In the genomic region with DNA sequence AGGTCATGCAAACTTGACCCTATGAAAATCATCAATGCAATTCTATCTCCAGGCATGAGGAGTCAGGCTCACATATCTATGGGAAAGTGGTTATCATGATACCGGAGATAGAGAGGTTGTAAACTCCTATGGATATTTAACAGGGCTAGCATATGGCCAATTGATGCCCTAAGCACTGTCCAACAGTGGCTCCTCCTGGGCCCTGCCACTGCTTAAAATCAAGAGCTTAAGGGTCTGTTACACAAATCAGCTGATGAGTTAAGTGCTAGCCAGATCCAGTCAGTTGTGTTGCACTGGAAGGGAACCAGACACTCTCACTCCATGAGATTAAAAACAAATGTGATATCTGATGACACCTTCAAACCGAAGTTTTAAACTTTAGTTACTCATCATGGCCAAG, we compare ENCODE assay signal across 32 cellular contexts.
"Had no signal": no experiment of that assay in that cellular context is flagged by ENCODE, and none has a peak within 500 bp of the region (broad histone marks: within the 10 kb centered on the region; RNA-seq: fewer than 3 reads in every experiment).

No MANE protein-coding gene starts in this region.

- ATAC-seq: activated CD4-positive, alpha-beta T cell treated with anti-CD3 and anti-CD28 coated beads for 36 hours; activated CD4-positive, CD25-positive, alpha-beta regulatory T cell treated with anti-CD3 and anti-CD28 coated beads, Interleukin-2, amount 50 U/mL, for 24 hours; activated CD8-positive, alpha-beta memory T cell treated with anti-CD3 and anti-CD28 coated beads, Interleukin-2, amount 10 ng/mL, durations not matched to agents 7 days and 5 days; activated CD8-positive, alpha-beta T cell treated with anti-CD3 and anti-CD28 coated beads, Interleukin-2, amount 10 ng/mL, durations not matched to agents 7 days and 5 days; activated naive CD8-positive, alpha-beta T cell treated with anti-CD3 and anti-CD28 coated beads, Interleukin-2, amount 50 U/mL, for 24 hours; WTC11 had no signal

- DNase-seq: activated CD4-positive, alpha-beta memory T cell treated with anti-CD3 and anti-CD28 coated beads, Interleukin-2, amount 10 ng/mL, durations not matched to agents 7 days and 5 days; activated CD4-positive, alpha-beta T cell treated with anti-CD3 and anti-CD28 coated beads for 1 hour; activated CD4-positive, alpha-beta T cell treated with anti-CD3 and anti-CD28 coated beads for 36 hours; activated CD4-positive, alpha-beta T cell treated with anti-CD3 and anti-CD28 coated beads for 48 hours; activated CD4-positive, alpha-beta T cell treated with anti-CD3 and anti-CD28 coated beads, Interleukin-2, amount 10 ng/mL, durations not matched to agents 7 days and 5 days; activated CD4-positive, alpha-beta T cell treated with anti-CD3 and anti-CD28 coated beads, Interleukin-2, amount 50 U/mL, for 48 hours; activated CD4-positive, CD25-positive, alpha-beta regulatory T cell; activated CD8-positive, alpha-beta memory T cell treated with anti-CD3 and anti-CD28 coated beads for 24 hours; activated CD8-positive, alpha-beta memory T cell treated with anti-CD3 and anti-CD28 coated beads, Interleukin-2, amount 10 ng/mL, durations not matched to agents 7 days and 5 days; activated CD8-positive, alpha-beta memory T cell treated with anti-CD3 and anti-CD28 coated beads, Interleukin-2, amount 50 U/mL, for 48 hours; activated CD8-positive, alpha-beta T cell treated with anti-CD3 and anti-CD28 coated beads, Interleukin-2, amount 10 ng/mL, durations not matched to agents 7 days and 5 days; activated effector memory CD4-positive, alpha-beta T cell treated with Interleukin-2 at 50 U/mL for 16 hours; activated gamma-delta T cell; activated naive CD4-positive, alpha-beta T cell treated with anti-CD3 and anti-CD28 coated beads, Interleukin-2, amount 10 ng/mL, durations not matched to agents 7 days and 5 days; activated naive CD4-positive, alpha-beta T cell treated with Interleukin-2 at 50 U/mL for 16 hours; activated naive CD8-positive, alpha-beta T cell treated with anti-CD3 and anti-CD28 coated beads, Interleukin-2, amount 10 ng/mL, durations not matched to agents 7 days and 5 days; activated naive CD8-positive, alpha-beta T cell treated with anti-CD3 and anti-CD28 coated beads, Interleukin-2, amount 50 U/mL, for 24 hours; activated T-cell treated with anti-CD3 and anti-CD28 coated beads, Interleukin-2, amount 50 U/mL, for 24 hours; activated T-cell treated with anti-CD3 and anti-CD28 coated beads, Interleukin-2, amount 50 U/mL, for 48 hours; amygdala; anterior cingulate cortex; caudate nucleus; cerebellar nuclear complex; T-helper 2 cell; T-helper 9 cell had no signal

- H3K27ac ChIP-seq: ascending aorta, cardiac muscle cell, VCaP had no signal

- H3K27me3 ChIP-seq: ascending aorta, cardiac muscle cell had no signal

- H3K36me3 ChIP-seq: ascending aorta, cardiac muscle cell had no signal

- FAIRE-seq: bronchial epithelial cell, TTC549 had no signal

- H3K4me3 ChIP-seq: ascending aorta, cardiac muscle cell had no signal

- H3K9me3 ChIP-seq: ascending aorta had no signal
